In genomic region chr19:16244091-16244490, GRCh38 we compare ENCODE assay signal across 14 cellular contexts. TPM values are rescaled to one million over a fixed set of nuclear protein-coding genes. Genes with fewer than 3 reads are reported as not detected.
A peak's percentile ranks its signal among the peaks of the same experiment; 100 is the strongest.
DNase-seq lines count a peak whose midpoint lies in the region; ATAC-seq and TF ChIP-seq lines count a peak whose summit lies in the region.
"Had no signal": no experiment of that assay in that cellular context is flagged by ENCODE, and none has a peak within 500 bp of the region (broad histone marks: within the 10 kb centered on the region; RNA-seq: fewer than 3 reads in every experiment).

No MANE protein-coding gene starts in this region.

- H3K4me3 ChIP-seq in fibroblast of mammary gland (ENCODE audit: control insufficient read depth, low read depth, low read length) (no peak overlapping the region), thymus (ENCODE audit: low read length) (no peak overlapping the region)
- H3K4me3 ChIP-seq: hepatocyte had no signal

- H3K9me3 ChIP-seq in thymus (ENCODE audit: control insufficient read depth) = no peaks in the 10 kb centered on the region
- H3K9me3 ChIP-seq: BE2C had no signal

- H3K36me3 Mint-ChIP-seq in stimulated activated naive CD8-positive, alpha-beta T cell treated with anti-CD3 and anti-CD28 coated beads, Interleukin-15, Interleukin-2, amounts not matched to agents 100 ng/mL and 50 ng/mL, for 24 hours (ENCODE audit: low read depth) = no peaks in the 10 kb centered on the region
- peaks cover 6% of the 10 kb centered on the region for H3K36me3 Mint-ChIP-seq in T-helper 1 cell treated with Interleukin-12 subunit alpha and Interleukin-12 subunit beta and Interleukin-4 antibody, amounts not matched to agents 30 μg/mL and 1 μg/mL, for 36 hours (ENCODE audit: low read depth)
- no peaks in the 10 kb centered on the region for H3K36me3 Mint-ChIP-seq in mesothelial cell of epicardium

- peaks cover 26% of the 10 kb centered on the region for H3K4me1 Mint-ChIP-seq in stimulated activated naive CD8-positive, alpha-beta T cell treated with anti-CD3 and anti-CD28 coated beads, Interleukin-15, Interleukin-2, amounts not matched to agents 100 ng/mL and 50 ng/mL, for 24 hours (ENCODE audit: low read depth)
- peaks cover 17% of the 10 kb centered on the region for H3K4me1 Mint-ChIP-seq in T-helper 1 cell treated with Interleukin-12 subunit alpha and Interleukin-12 subunit beta and Interleukin-4 antibody, amounts not matched to agents 30 μg/mL and 1 μg/mL, for 36 hours (ENCODE audit: low read depth)
- peaks cover 4% of the 10 kb centered on the region for H3K4me1 Mint-ChIP-seq in mesothelial cell of epicardium

- peak overlapping the region; percentile 60 for H3K27ac ChIP-seq in thymus (ENCODE audit: low read depth)
- H3K27ac ChIP-seq: hepatocyte had no signal

- 8% methylated on average over 2 of the region's 2 CpGs for WGBS in thymus

- H3K9me3 Mint-ChIP-seq in stimulated activated naive CD8-positive, alpha-beta T cell treated with anti-CD3 and anti-CD28 coated beads, Interleukin-15, Interleukin-2, amounts not matched to agents 100 ng/mL and 50 ng/mL, for 24 hours = no peaks in the 10 kb centered on the region
- H3K9me3 Mint-ChIP-seq in T-helper 1 cell treated with Interleukin-12 subunit alpha and Interleukin-12 subunit beta and Interleukin-4 antibody, amounts not matched to agents 30 μg/mL and 1 μg/mL, for 36 hours = peaks cover 5% of the 10 kb centered on the region
- H3K9me3 Mint-ChIP-seq in mesothelial cell of epicardium = no peaks in the 10 kb centered on the region

- H3K4me1 ChIP-seq in thymus (ENCODE audit: control insufficient read depth, insufficient read depth, low read length) = peaks cover 8% of the 10 kb centered on the region
- H3K4me1 ChIP-seq: BE2C had no signal

- peak overlapping the region; percentile 1 for H3K27ac Mint-ChIP-seq in stimulated activated naive CD8-positive, alpha-beta T cell treated with anti-CD3 and anti-CD28 coated beads, Interleukin-15, Interleukin-2, amounts not matched to agents 100 ng/mL and 50 ng/mL, for 24 hours
- H3K27ac Mint-ChIP-seq in T-helper 1 cell treated with Interleukin-12 subunit alpha and Interleukin-12 subunit beta and Interleukin-4 antibody, amounts not matched to agents 30 μg/mL and 1 μg/mL, for 36 hours = peak overlapping the region; percentile 74
- no peak overlapping the region for H3K27ac Mint-ChIP-seq in mesothelial cell of epicardium

- no peaks in the 10 kb centered on the region for H3K27me3 ChIP-seq in thymus (ENCODE audit: control insufficient read depth, insufficient read depth)
- H3K27me3 ChIP-seq: hepatocyte had no signal

- TF ChIP-seq CTCF in fibroblast of mammary gland (conservative IDR thresholded peaks at IDR 0.05; ENCODE audit: control insufficient read depth, insufficient read depth, low read depth, low read length) (no peak), mesothelial cell of epicardium (IDR thresholded peaks at IDR 0.05; ENCODE audit: unreplicated experiment) (no peak)

- no peak for DNase-seq in stimulated activated naive CD8-positive, alpha-beta T cell treated with anti-CD3 and anti-CD28 coated beads, Interleukin-15, Interleukin-2, amounts not matched to agents 100 U/mL and 50 U/mL, for 24 hours
- DNase-seq in fibroblast of mammary gland (ENCODE audit: low read depth) = peak; percentile 21
- DNase-seq in mesothelial cell of epicardium (ENCODE audit: low spot score in 2 of 2, unreplicated experiment in 2 of 2) = no peak
- DNase-seq in hippocampal formation (lab: John Stamatoyannopoulos, UW) = no peak
- DNase-seq: BE2C, caudate nucleus, DND-41, NCI-H1930, NCI-H524 treated with DMSO at 0.1 percent for 48 hours had no signal

- ATAC-seq in stimulated activated naive CD8-positive, alpha-beta T cell treated with anti-CD3 and anti-CD28 coated beads, Interleukin-15, Interleukin-2, amounts not matched to agents 100 U/mL and 50 U/mL, for 24 hours = no peak
- ATAC-seq in HG02623 (IDR thresholded peaks at IDR 0.05; ENCODE audit: unreplicated experiment) = no peak

- H3K4me3 Mint-ChIP-seq in stimulated activated naive CD8-positive, alpha-beta T cell treated with anti-CD3 and anti-CD28 coated beads, Interleukin-15, Interleukin-2, amounts not matched to agents 100 ng/mL and 50 ng/mL, for 24 hours = no peak overlapping the region
- peak overlapping the region; percentile 33 for H3K4me3 Mint-ChIP-seq in T-helper 1 cell treated with Interleukin-12 subunit alpha and Interleukin-12 subunit beta and Interleukin-4 antibody, amounts not matched to agents 30 μg/mL and 1 μg/mL, for 36 hours
- H3K4me3 Mint-ChIP-seq in mesothelial cell of epicardium = no peak overlapping the region

- H3K27me3 Mint-ChIP-seq in stimulated activated naive CD8-positive, alpha-beta T cell treated with anti-CD3 and anti-CD28 coated beads, Interleukin-15, Interleukin-2, amounts not matched to agents 100 ng/mL and 50 ng/mL, for 24 hours = no peaks in the 10 kb centered on the region
- H3K27me3 Mint-ChIP-seq in T-helper 1 cell treated with Interleukin-12 subunit alpha and Interleukin-12 subunit beta and Interleukin-4 antibody, amounts not matched to agents 30 μg/mL and 1 μg/mL, for 36 hours (ENCODE audit: low read depth) = peaks cover 17% of the 10 kb centered on the region
- H3K27me3 Mint-ChIP-seq in mesothelial cell of epicardium (ENCODE audit: low read depth) = peaks cover 9% of the 10 kb centered on the region

- no peaks in the 10 kb centered on the region for H3K36me3 ChIP-seq in thymus (ENCODE audit: control insufficient read depth, insufficient read depth)
- H3K36me3 ChIP-seq: BE2C had no signal

RNA-seq across cellular contexts. Expression of gene AP1M1, which starts 46.4 kb away (rescaled TPM):
- 36.9 TPM for polyA plus RNA-seq in thymus
- 48.4 to 53.9 TPM (median 49.4 TPM) in 3 replicates for total RNA-seq in mesothelial cell of epicardium

RNA-seq across cellular contexts. Expression of gene FAM32A, which starts 58.9 kb away (rescaled TPM):
- polyA plus RNA-seq in thymus = 94.2 TPM
- total RNA-seq in mesothelial cell of epicardium = 88.1 to 90.3 TPM (median 88.9 TPM) in 3 replicates
